Comparison of ENCODE assay signal across 1 cellular context in genomic region chrX:52934704-52935468, GRCh38.
TF ChIP-seq lines count a peak whose summit lies in the region.

No MANE protein-coding gene starts in this region.

TF ChIP-seq in HepG2, 621 proteins besides CTCF, POLR2A, EP300 and RAD21 (continued from another document):
- no peak for TF ChIP-seq SIX4 (CRISPR knock-in tag; IDR thresholded peaks at IDR 0.05)
- peak; percentile 41; the same call in 1 of the 2 replicates for TF ChIP-seq REPIN1 (CRISPR knock-in tag; IDR thresholded peaks at IDR 0.05; ENCODE audit: borderline replicate concordance, low read depth)
- TF ChIP-seq SYNCRIP (IDR thresholded peaks at IDR 0.05; ENCODE audit: insufficient read depth, low read depth, low read length) = no peak
- no peak for TF ChIP-seq NR2F1 (CRISPR knock-in tag; IDR thresholded peaks at IDR 0.05)
- peak; percentile 45; the same call in 1 of the 2 replicates for TF ChIP-seq POGZ (CRISPR knock-in tag; IDR thresholded peaks at IDR 0.05)
- TF ChIP-seq CCAR2 (optimal IDR thresholded peaks at IDR 0.05; ENCODE audit: low read depth, low read length) = no peak
- peak; percentile 81; the same call in 1 of the 2 replicates for TF ChIP-seq ZNF740 (CRISPR knock-in tag; IDR thresholded peaks at IDR 0.05)
- TF ChIP-seq SMARCC2 (IDR thresholded peaks at IDR 0.05) = no peak
- TF ChIP-seq PATZ1 (CRISPR knock-in tag; IDR thresholded peaks at IDR 0.05) = peak; percentile 63
- TF ChIP-seq DDIT3 (CRISPR knock-in tag; IDR thresholded peaks at IDR 0.05) = no peak
- TF ChIP-seq FOXM1 (CRISPR knock-in tag; IDR thresholded peaks at IDR 0.05) = no peak
- TF ChIP-seq ZBTB20 (CRISPR knock-in tag; IDR thresholded peaks at IDR 0.05; ENCODE audit: borderline replicate concordance, low read depth) = no peak
- TF ChIP-seq EHMT2 (IDR thresholded peaks at IDR 0.05; ENCODE audit: borderline replicate concordance, low read depth, low read length) = no peak
- TF ChIP-seq SALL1 (CRISPR knock-in tag; IDR thresholded peaks at IDR 0.05) = peak; percentile 63
- TF ChIP-seq ZNF362 (CRISPR knock-in tag; IDR thresholded peaks at IDR 0.05; ENCODE audit: borderline replicate concordance) = peak; percentile 100
- no peak for TF ChIP-seq ZNF883 (CRISPR knock-in tag; IDR thresholded peaks at IDR 0.05; ENCODE audit: not compliant biosample characterization)
- TF ChIP-seq KLF12 (CRISPR knock-in tag; IDR thresholded peaks at IDR 0.05; ENCODE audit: borderline replicate concordance) = peak; percentile 56; the same call in 1 of the 2 replicates
- peak; percentile 57 for TF ChIP-seq GFI1 (CRISPR knock-in tag; IDR thresholded peaks at IDR 0.05; ENCODE audit: borderline replicate concordance)
- TF ChIP-seq NR1H2 (CRISPR knock-in tag; IDR thresholded peaks at IDR 0.05; ENCODE audit: borderline replicate concordance, low read depth) = no peak
- peak; percentile 34 for TF ChIP-seq AGO1 (IDR thresholded peaks at IDR 0.05; ENCODE audit: low read depth, low read length, poor library complexity, severe bottlenecking)
- peak; percentile 50 for TF ChIP-seq SALL2 (CRISPR knock-in tag; IDR thresholded peaks at IDR 0.05)
- TF ChIP-seq ZNF605 (CRISPR knock-in tag; IDR thresholded peaks at IDR 0.05) = peak; percentile 70; the same call in 1 of the 2 replicates
- no peak for TF ChIP-seq ZHX1 (CRISPR knock-in tag; IDR thresholded peaks at IDR 0.05; ENCODE audit: low read depth)
- peak; percentile 79; the same call in 1 of the 2 replicates for TF ChIP-seq ZNF788 (CRISPR knock-in tag; IDR thresholded peaks at IDR 0.05; ENCODE audit: borderline replicate concordance)
- TF ChIP-seq CEBPG (CRISPR knock-in tag; IDR thresholded peaks at IDR 0.05) = no peak
- no peak for TF ChIP-seq HIC2 (CRISPR knock-in tag; IDR thresholded peaks at IDR 0.05; ENCODE audit: low read depth)
